34 cellular contexts compared by ENCODE assay signal in genomic region chr12:54002915-54003339, GRCh38. TPM values are rescaled to one million over a fixed set of nuclear protein-coding genes. Genes with fewer than 3 reads are reported as not detected.
DNase-seq lines count a peak whose midpoint lies in the region; ATAC-seq and TF ChIP-seq lines count a peak whose summit lies in the region.
"Had no signal": no experiment of that assay in that cellular context is flagged by ENCODE, and none has a peak within 500 bp of the region (broad histone marks: within the 10 kb centered on the region; RNA-seq: fewer than 3 reads in every experiment).

No MANE protein-coding gene starts in this region.

- no peak for ATAC-seq in GM23338
- ATAC-seq in CD4-positive, alpha-beta T cell (ENCODE audit: poor library complexity): no peak
- ATAC-seq: activated naive CD4-positive, alpha-beta T cell treated with anti-CD3 and anti-CD28 coated beads, Interleukin-2, amount 50 U/mL, for 72 hours; foreskin keratinocyte; heart left ventricle; left ventricle myocardium superior; stimulated activated naive CD8-positive, alpha-beta T cell treated with anti-CD3 and anti-CD28 coated beads, Interleukin-15, Interleukin-2, amounts not matched to agents 100 U/mL and 50 U/mL, for 24 hours; WTC11 had no signal

- POLR2A ChIA-PET in SK-N-SH (lab: Yijun Ruan, JAX): no interaction called here
- POLR2A ChIA-PET in CD4-positive, alpha-beta T cell (lab: Charles Lee): no interaction called here

- intact Hi-C loops in tibial artery (cut with DNase I; ENCODE audit: low total_unique reads): no loop called here
- intact Hi-C loops in CD4-positive, alpha-beta T cell (cut with DNase I, micrococcal nuclease): loop anchor here in 1 of 2 experiments (10.0 kb wide), 1 partner anchor 362 kb away; the partner anchor contains the start of gene GPR84

- no peak overlapping the region for H2AFZ ChIP-seq in GM23338
- no peak overlapping the region for H2AFZ ChIP-seq in SK-N-SH (ENCODE audit: low read depth)

- H3K36me3 ChIP-seq in GM23338 (ENCODE audit: insufficient read depth) (no peaks in the 10 kb centered on the region), tibial artery (no peaks in the 10 kb centered on the region), SK-N-SH (replicated peaks in 1 of 2; ENCODE audit: control insufficient read depth in 1 of 2, insufficient read depth in 2 of 2, low read length in 1 of 2) (no peaks in the 10 kb centered on the region)
- H3K36me3 ChIP-seq: ascending aorta, heart left ventricle, SJCRH30, thoracic aorta had no signal

- H3K9me2 ChIP-seq in GM23338 (ENCODE audit: insufficient read depth) (no peaks in the 10 kb centered on the region), SK-N-SH (no peaks in the 10 kb centered on the region)

- H3K4me2 ChIP-seq in GM23338 (no peak overlapping the region), SK-N-SH (no peak overlapping the region)
- H3K4me2 ChIP-seq: KMS-11, smooth muscle cell had no signal

- peaks cover 28% of the 10 kb centered on the region for H4K20me1 ChIP-seq in GM23338 (replicated peaks; ENCODE audit: insufficient read depth)
- no peaks in the 10 kb centered on the region for H4K20me1 ChIP-seq in SK-N-SH (ENCODE audit: insufficient read depth)

- H3K27me3 Mint-ChIP-seq in GM23338 (ENCODE audit: insufficient read depth, low read depth, poor library complexity) (peaks cover 100% of the 10 kb centered on the region), brain (peaks cover 100% of the 10 kb centered on the region), neural crest cell (ENCODE audit: low read depth) (peaks cover 100% of the 10 kb centered on the region)
- peaks cover 100% of the 10 kb centered on the region for H3K27me3 Mint-ChIP-seq in CD4-positive, alpha-beta T cell

- H3K79me2 ChIP-seq in GM23338 (replicated peaks; ENCODE audit: insufficient read depth) (no peaks in the 10 kb centered on the region), SK-N-SH (ENCODE audit: insufficient read depth) (no peaks in the 10 kb centered on the region)

- WGBS in SK-N-SH (ENCODE audit: low lambda C conversion rate): 99% methylated on average over 18 of the region's 18 CpGs

- DNase-seq in GM23338 (ENCODE audit: low spot score) (no peak), neural crest cell (ENCODE audit: low read depth, low spot score) (no peak), tibial artery (no peak), SK-N-SH (no peak), ureter (ENCODE audit: low spot score) (no peak)
- no peak for DNase-seq in CD4-positive, alpha-beta T cell
- DNase-seq: activated CD4-positive, alpha-beta T cell treated with anti-CD3 and anti-CD28 coated beads, Interleukin-2, amount 10 ng/mL, durations not matched to agents 7 days and 5 days; caudate nucleus; CD4-positive, alpha-beta memory T cell; effector memory CD4-positive, alpha-beta T cell; erythroblast; foreskin keratinocyte; GOT3; heart left ventricle; left ventricle myocardium superior; MM.1S; NCI-H1105 treated with DMSO at 0.1 percent for 48 hours; NCI-H187 treated with DMSO at 0.1 percent for 48 hours; NCI-H2171; nucleus accumbens; SJCRH30; stimulated activated CD4-positive, alpha-beta T cell treated with anti-CD3 and anti-CD28 coated beads, Interleukin-1b, Interleukin-23, amount 100 ng/mL, for 48 hours; stimulated activated naive CD8-positive, alpha-beta T cell treated with anti-CD3 and anti-CD28 coated beads, Interleukin-15, Interleukin-2, amounts not matched to agents 100 U/mL and 50 U/mL, for 24 hours had no signal

- TF ChIP-seq RAD21 in SK-N-SH (IDR thresholded peaks at IDR 0.05; ENCODE audit: low read length): no peak

- H3K4me3 Mint-ChIP-seq in GM23338: no peak overlapping the region
- peak overlapping the region in 3 of 5 experiments; percentile 66 to 95 (median 84) for H3K4me3 Mint-ChIP-seq in brain
- peak overlapping the region; percentile 85 for H3K4me3 Mint-ChIP-seq in neural crest cell
- no peak overlapping the region for H3K4me3 Mint-ChIP-seq in CD4-positive, alpha-beta T cell
- H3K4me3 Mint-ChIP-seq: activated CD4-positive, alpha-beta T cell treated with anti-CD3 and anti-CD28 coated beads, Interleukin-2, amount 10 ng/mL, durations not matched to agents 7 days and 5 days; WTC11 had no signal

- peaks cover 3% of the 10 kb centered on the region; the same call in 2 of the 3 replicates for H3K9me3 Mint-ChIP-seq in GM23338
- peaks cover 0 to 6% (median 0%) of the 10 kb centered on the region in 5 experiments for H3K9me3 Mint-ChIP-seq in brain
- H3K9me3 Mint-ChIP-seq in neural crest cell: no peaks in the 10 kb centered on the region
- no peaks in the 10 kb centered on the region for H3K9me3 Mint-ChIP-seq in CD4-positive, alpha-beta T cell
- H3K9me3 Mint-ChIP-seq: activated CD4-positive, alpha-beta T cell treated with anti-CD3 and anti-CD28 coated beads, Interleukin-2, amount 10 ng/mL, durations not matched to agents 7 days and 5 days; activated naive CD4-positive, alpha-beta T cell treated with anti-CD3 and anti-CD28 coated beads, Interleukin-2, amount 50 U/mL, for 72 hours; WTC11 had no signal

- CTCF ChIA-PET in SK-N-SH (lab: Yijun Ruan, JAX): interaction anchor here (0.9 to 24.5 kb wide), 7 partner anchors 10 to 212 kb away, joined by 3 to 568 read pairs (median 188); partner anchors contain the start of genes HOXC10, HOXC5, HOXC6 and SMUG1
- CTCF ChIA-PET in CD4-positive, alpha-beta T cell (lab: Charles Lee): interaction anchor here (1.2 to 2.7 kb wide), 2 partner anchors 198 to 211 kb away, joined by 3 to 14 read pairs; no protein-coding TSS in a partner anchor

- H3K4me1 ChIP-seq in GM23338 (ENCODE audit: insufficient read depth): peaks cover 12% of the 10 kb centered on the region
- H3K4me1 ChIP-seq in tibial artery: peaks cover 0 to 82% (median 60%) of the 10 kb centered on the region in 4 donors
- peaks cover 0 to 18% of the 10 kb centered on the region in 2 experiments; a peak in 1 of 4 replicates for H3K4me1 ChIP-seq in SK-N-SH (ENCODE audit: control insufficient read depth in 1 of 2, insufficient read depth in 2 of 2, low read depth in 1 of 2, low read length in 1 of 2)
- H3K4me1 ChIP-seq: SJCRH30 had no signal

- H3K27ac ChIP-seq in GM23338 (ENCODE audit: low read depth): no peak overlapping the region
- peak overlapping the region; percentile 66 to 93 for H3K27ac ChIP-seq in tibial artery
- H3K27ac ChIP-seq in SK-N-SH (ENCODE audit: low read depth in 2 of 2, low read length in 1 of 2): no peak overlapping the region
- H3K27ac ChIP-seq in CD4-positive, alpha-beta T cell (ENCODE audit: low read depth, low read length): no peak overlapping the region
- H3K27ac ChIP-seq: ascending aorta, coronary artery, foreskin keratinocyte, heart left ventricle, KMS-11, SJCRH30, thoracic aorta had no signal

- H3K9me3 ChIP-seq in tibial artery (no peaks in the 10 kb centered on the region), SK-N-SH (no peaks in the 10 kb centered on the region)
- no peaks in the 10 kb centered on the region for H3K9me3 ChIP-seq in CD4-positive, alpha-beta T cell (ENCODE audit: control insufficient read depth, low read length)
- H3K9me3 ChIP-seq: ascending aorta, heart left ventricle, SJCRH30, thoracic aorta had no signal

- H3K9ac ChIP-seq in SK-N-SH: no peak overlapping the region
- H3K9ac ChIP-seq: KMS-11 had no signal

- no peaks in the 10 kb centered on the region for H3K36me3 Mint-ChIP-seq in GM23338 (ENCODE audit: low read depth)
- no peaks in the 10 kb centered on the region for H3K36me3 Mint-ChIP-seq in brain
- peaks cover 3% of the 10 kb centered on the region for H3K36me3 Mint-ChIP-seq in neural crest cell (ENCODE audit: low read depth)
- H3K36me3 Mint-ChIP-seq in CD4-positive, alpha-beta T cell (ENCODE audit: low read depth): no peaks in the 10 kb centered on the region
- H3K36me3 Mint-ChIP-seq: CD4-positive, alpha-beta memory T cell; WTC11 had no signal

- TF ChIP-seq EP300 in SK-N-SH (IDR thresholded peaks at IDR 0.05; ENCODE audit: borderline replicate concordance in 1 of 2, low read depth in 1 of 2, low read length in 1 of 2): no peak

- H3F3A ChIP-seq in GM23338 (replicated peaks; ENCODE audit: low read depth) (peaks cover 29% of the 10 kb centered on the region), SK-N-SH (replicated peaks; ENCODE audit: insufficient read depth) (no peaks in the 10 kb centered on the region)

- peaks cover 20% of the 10 kb centered on the region for H3K4me1 Mint-ChIP-seq in GM23338
- H3K4me1 Mint-ChIP-seq in brain: peaks cover 24% of the 10 kb centered on the region
- H3K4me1 Mint-ChIP-seq in neural crest cell: peaks cover 21% of the 10 kb centered on the region
- H3K4me1 Mint-ChIP-seq in CD4-positive, alpha-beta T cell (ENCODE audit: low read depth): peaks cover 36% of the 10 kb centered on the region

- H3K27me3 ChIP-seq in GM23338 (ENCODE audit: insufficient read depth): peaks cover 100% of the 10 kb centered on the region
- no peaks in the 10 kb centered on the region for H3K27me3 ChIP-seq in tibial artery
- peaks cover 8% of the 10 kb centered on the region; the same call in 1 of the 2 replicates for H3K27me3 ChIP-seq in SK-N-SH (ENCODE audit: insufficient read depth)
- peaks cover 98% of the 10 kb centered on the region for H3K27me3 ChIP-seq in CD4-positive, alpha-beta T cell (ENCODE audit: control insufficient read depth, insufficient read depth, low read length)
- H3K27me3 ChIP-seq: foreskin keratinocyte had no signal

- TF ChIP-seq CTCF in GM23338 (conservative IDR thresholded peaks at IDR 0.05; ENCODE audit: low read depth in 2 of 2): no peak
- TF ChIP-seq CTCF in brain (conservative IDR thresholded peaks at IDR 0.05): no peak
- TF ChIP-seq CTCF in neural crest cell (conservative IDR thresholded peaks at IDR 0.05): no peak
- no peak for TF ChIP-seq CTCF in tibial artery (IDR thresholded peaks at IDR 0.05)
- no peak for TF ChIP-seq CTCF in SK-N-SH (IDR thresholded peaks at IDR 0.05)
- no peak for TF ChIP-seq CTCF in CD4-positive, alpha-beta T cell (IDR thresholded peaks at IDR 0.05)

- H3K27ac Mint-ChIP-seq in GM23338 (no peak overlapping the region), brain (peak overlapping the region in 2 of 5 experiments; percentile 85 to 94), neural crest cell (ENCODE audit: unreplicated experiment) (peak overlapping the region; percentile 77)
- H3K27ac Mint-ChIP-seq in CD4-positive, alpha-beta T cell: no peak overlapping the region
- H3K27ac Mint-ChIP-seq: activated CD4-positive, alpha-beta T cell treated with anti-CD3 and anti-CD28 coated beads, Interleukin-2, amount 10 ng/mL, durations not matched to agents 7 days and 5 days; activated naive CD4-positive, alpha-beta T cell treated with anti-CD3 and anti-CD28 coated beads, Interleukin-2, amount 50 U/mL, for 72 hours; WTC11 had no signal

- H3K4me3 ChIP-seq in GM23338 (no peak overlapping the region), tibial artery (peak overlapping the region; percentile 64 to 76), SK-N-SH (ENCODE audit: low read depth in 2 of 2, low read length in 1 of 2) (no peak overlapping the region)
- H3K4me3 ChIP-seq: ascending aorta, coronary artery, heart left ventricle, SJCRH30, smooth muscle cell, thoracic aorta had no signal

RNA-seq across cellular contexts. Expression of gene HOXC9, which starts 3.0 kb away (rescaled TPM):
- total RNA-seq in GM23338 (2014; rRNA removed; shearing (Covaris generic)): not detected in 2 replicates
- polyA plus RNA-seq in GM23338 (2016; fragmentation: Nextera tagmentation; extraction: Ambion mirVana) (not detected in 2 replicates), brain (ENCODE audit: insufficient read depth, low read depth, low replicate concordance) (not detected), SK-N-SH (2012; rRNA removed) (1.2 and 1.9 TPM in 2 replicates)
- total RNA-seq in neural crest cell (5.6 and 6.3 TPM in 2 replicates), ureter (1.7 TPM)
- 1.8 and 2.4 TPM in 2 replicates for polyA plus RNA-seq in SK-N-SH (2012; cell fraction: cytosol; rRNA removed)
- polyA plus RNA-seq in SK-N-SH (2012; cell fraction: nucleus; rRNA removed): 1.0 and 1.1 TPM in 2 replicates
- not detected for total RNA-seq in CD4-positive, alpha-beta T cell
- total RNA-seq: activated CD4-positive, alpha-beta T cell treated with anti-CD3 and anti-CD28 coated beads, Interleukin-2, amount 10 ng/mL, durations not matched to agents 7 days and 5 days; activated CD8-positive, alpha-beta memory T cell treated with anti-CD3 and anti-CD28 coated beads for 36 hours; activated naive CD4-positive, alpha-beta T cell treated with anti-CD3 and anti-CD28 coated beads, Interleukin-2, amount 50 U/mL, for 72 hours; CD4-positive, alpha-beta memory T cell; heart left ventricle; left ventricle myocardium superior; thoracic aorta; WTC11 had no signal
- polyA plus RNA-seq: CD4-positive, alpha-beta memory T cell; heart left ventricle had no signal

RNA-seq across cellular contexts. Expression of gene HOXC8, which starts 5.9 kb away (rescaled TPM):
- total RNA-seq in GM23338 (2014; rRNA removed; shearing (Covaris generic)): not detected in 2 replicates
- not detected in 2 replicates for polyA plus RNA-seq in GM23338 (2016; fragmentation: Nextera tagmentation; extraction: Ambion mirVana)
- not detected for polyA plus RNA-seq in brain (ENCODE audit: insufficient read depth, low read depth, low replicate concordance)
- total RNA-seq in neural crest cell: 4.5 and 4.8 TPM in 2 replicates
- polyA plus RNA-seq in SK-N-SH (2012; rRNA removed): 1.7 and 1.8 TPM in 2 replicates
- 1.8 and 2.0 TPM in 2 replicates for polyA plus RNA-seq in SK-N-SH (2012; cell fraction: cytosol; rRNA removed)
- 0.53 and 0.75 TPM in 2 replicates for polyA plus RNA-seq in SK-N-SH (2012; cell fraction: nucleus; rRNA removed)
- 1.5 TPM for total RNA-seq in ureter
- total RNA-seq in CD4-positive, alpha-beta T cell: not detected
- total RNA-seq: activated CD4-positive, alpha-beta T cell treated with anti-CD3 and anti-CD28 coated beads, Interleukin-2, amount 10 ng/mL, durations not matched to agents 7 days and 5 days; activated CD8-positive, alpha-beta memory T cell treated with anti-CD3 and anti-CD28 coated beads for 36 hours; activated naive CD4-positive, alpha-beta T cell treated with anti-CD3 and anti-CD28 coated beads, Interleukin-2, amount 50 U/mL, for 72 hours; CD4-positive, alpha-beta memory T cell; heart left ventricle; left ventricle myocardium superior; SJCRH30; thoracic aorta; WTC11 had no signal
- polyA plus RNA-seq: CD4-positive, alpha-beta memory T cell; heart left ventricle had no signal

RNA-seq across cellular contexts. Expression of gene HOXC10, which starts 18.0 kb away (rescaled TPM):
- total RNA-seq in GM23338 (2014; rRNA removed; shearing (Covaris generic)): not detected in 2 replicates
- polyA plus RNA-seq in GM23338 (2016; fragmentation: Nextera tagmentation; extraction: Ambion mirVana) (not detected in 2 replicates), brain (ENCODE audit: insufficient read depth, low read depth, low replicate concordance) (not detected), SK-N-SH (2012; rRNA removed) (0.03 and 0.08 TPM in 2 replicates)
- total RNA-seq in neural crest cell (1.8 TPM in 2 replicates), ureter (8.5 TPM)
- polyA plus RNA-seq in SK-N-SH (2012; cell fraction: cytosol; rRNA removed): 0.04 TPM in 2 replicates
- not detected in 2 replicates for polyA plus RNA-seq in SK-N-SH (2012; cell fraction: nucleus; rRNA removed)
- not detected for total RNA-seq in CD4-positive, alpha-beta T cell
- total RNA-seq: activated CD4-positive, alpha-beta T cell treated with anti-CD3 and anti-CD28 coated beads, Interleukin-2, amount 10 ng/mL, durations not matched to agents 7 days and 5 days; activated CD8-positive, alpha-beta memory T cell treated with anti-CD3 and anti-CD28 coated beads for 36 hours; activated naive CD4-positive, alpha-beta T cell treated with anti-CD3 and anti-CD28 coated beads, Interleukin-2, amount 50 U/mL, for 72 hours; ascending aorta; CD4-positive, alpha-beta memory T cell; heart left ventricle; left ventricle myocardium superior; smooth muscle cell; thoracic aorta; WTC11 had no signal
- polyA plus RNA-seq: CD4-positive, alpha-beta memory T cell; heart left ventricle had no signal

RNA-seq across cellular contexts. Expression of gene HOXC6, which starts 25.3 kb away (rescaled TPM):
- not detected in 2 replicates for total RNA-seq in GM23338 (2014; rRNA removed; shearing (Covaris generic))
- not detected in 2 replicates for polyA plus RNA-seq in GM23338 (2016; fragmentation: Nextera tagmentation; extraction: Ambion mirVana)
- not detected for polyA plus RNA-seq in brain (ENCODE audit: insufficient read depth, low read depth, low replicate concordance)
- 10.7 and 11.0 TPM in 2 replicates for total RNA-seq in neural crest cell
- polyA plus RNA-seq in SK-N-SH (2012; rRNA removed): 6.1 and 9.1 TPM in 2 replicates
- polyA plus RNA-seq in SK-N-SH (2012; cell fraction: cytosol; rRNA removed): 6.4 and 7.6 TPM in 2 replicates
- 14.9 and 15.9 TPM in 2 replicates for polyA plus RNA-seq in SK-N-SH (2012; cell fraction: nucleus; rRNA removed)
- total RNA-seq in ureter: 2.3 TPM
- not detected for total RNA-seq in CD4-positive, alpha-beta T cell
- total RNA-seq: activated CD4-positive, alpha-beta T cell treated with anti-CD3 and anti-CD28 coated beads, Interleukin-2, amount 10 ng/mL, durations not matched to agents 7 days and 5 days; activated CD8-positive, alpha-beta memory T cell treated with anti-CD3 and anti-CD28 coated beads for 36 hours; activated naive CD4-positive, alpha-beta T cell treated with anti-CD3 and anti-CD28 coated beads, Interleukin-2, amount 50 U/mL, for 72 hours; CD4-positive, alpha-beta memory T cell; thoracic aorta; WTC11 had no signal
- polyA plus RNA-seq: CD4-positive, alpha-beta memory T cell had no signal

RNA-seq across cellular contexts. Expression of gene HOTAIR, which starts 28.2 kb away (rescaled TPM):
- not detected in 2 replicates for total RNA-seq in GM23338 (2014; rRNA removed; shearing (Covaris generic))
- polyA plus RNA-seq in GM23338 (2016; fragmentation: Nextera tagmentation; extraction: Ambion mirVana) (not detected in 2 replicates), brain (ENCODE audit: insufficient read depth, low read depth, low replicate concordance) (not detected), SK-N-SH (2012; rRNA removed) (not detected in 2 replicates)
- total RNA-seq in neural crest cell (not detected in 2 replicates), ureter (6.6 TPM)
- polyA plus RNA-seq in SK-N-SH (2012; cell fraction: cytosol; rRNA removed): 0.01 TPM in 2 replicates
- not detected in 2 replicates for polyA plus RNA-seq in SK-N-SH (2012; cell fraction: nucleus; rRNA removed)
- not detected for total RNA-seq in CD4-positive, alpha-beta T cell
- total RNA-seq: activated CD4-positive, alpha-beta T cell treated with anti-CD3 and anti-CD28 coated beads, Interleukin-2, amount 10 ng/mL, durations not matched to agents 7 days and 5 days; activated CD8-positive, alpha-beta memory T cell treated with anti-CD3 and anti-CD28 coated beads for 36 hours; activated naive CD4-positive, alpha-beta T cell treated with anti-CD3 and anti-CD28 coated beads, Interleukin-2, amount 50 U/mL, for 72 hours; ascending aorta; CD4-positive, alpha-beta memory T cell; heart left ventricle; left ventricle myocardium superior; mesenteric fat pad; RPMI7951; smooth muscle cell; thoracic aorta; WTC11 had no signal
- polyA plus RNA-seq: CD4-positive, alpha-beta memory T cell; heart left ventricle had no signal

Comparison
In these comparisons a context has a peak if more than half of its experiments do, and no peak if none do; other contexts are left out.
1. H3K27ac ChIP-seq: peak in tibial artery (2 of 2); none in GM23338 (single experiment), SK-N-SH (0 of 2) and CD4-positive, alpha-beta T cell (single experiment).
2. H3K4me3 ChIP-seq: peak in tibial artery (2 of 2); none in GM23338 (single experiment) and SK-N-SH (0 of 2).
3. H3K4me3 Mint-ChIP-seq: peak in brain (3 of 5) and neural crest cell (single experiment); none in GM23338 (single experiment) and CD4-positive, alpha-beta T cell (single experiment).